In the genomic region with DNA sequence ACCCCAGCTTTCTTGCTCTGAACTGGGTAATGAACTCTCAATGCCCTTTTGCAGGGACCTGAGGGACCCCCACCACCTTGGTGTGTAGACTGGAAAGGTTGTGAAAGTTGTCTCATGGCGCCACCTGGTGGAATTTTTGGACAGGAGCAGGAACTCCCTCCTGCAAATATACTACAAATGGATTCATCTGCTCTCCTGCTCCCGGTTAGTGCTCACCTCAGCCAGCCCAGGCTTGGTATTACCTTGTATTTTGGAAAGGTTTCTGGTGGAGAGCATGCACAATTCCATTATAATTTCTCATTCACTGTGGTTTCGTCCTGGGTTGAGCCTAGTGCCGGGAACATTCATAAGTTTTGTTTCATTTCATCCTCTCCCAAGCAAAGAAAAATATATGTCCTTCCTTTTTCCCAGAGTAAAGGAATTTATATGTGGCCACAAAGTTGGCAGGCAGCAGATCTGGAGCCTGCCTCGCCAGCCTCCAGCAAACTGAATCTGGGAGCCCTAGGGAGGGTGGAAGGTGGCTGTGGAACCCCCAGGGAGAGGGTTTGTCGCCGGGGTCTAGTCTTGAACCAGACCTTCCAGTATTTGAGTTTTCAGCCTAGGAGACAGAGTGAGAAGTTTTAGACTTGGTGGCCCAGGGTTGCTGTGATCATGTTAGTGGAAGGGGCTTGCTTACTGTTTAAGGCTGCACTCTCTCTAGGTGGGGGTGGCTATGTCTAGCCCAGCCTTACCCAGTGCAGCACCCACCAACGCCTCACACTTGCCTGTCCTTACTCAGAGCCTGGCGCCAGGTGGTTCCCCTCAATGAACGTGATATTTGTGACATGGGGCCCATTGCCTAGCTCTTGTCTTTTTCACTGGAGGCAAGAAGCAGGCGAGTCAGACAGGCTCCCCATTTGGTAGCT, we compare ENCODE assay signal across 7 cellular contexts.
DNase-seq lines count a peak whose midpoint lies in the region; ATAC-seq and TF ChIP-seq lines count a peak whose summit lies in the region.

No MANE protein-coding gene starts in this region.

- peak; percentile 68 for TF ChIP-seq CTCF in GM12865 (IDR thresholded peaks at IDR 0.05; ENCODE audit: insufficient read depth, low read depth, low read length, missing control alignments)

- no peak for ATAC-seq in GM18861 (IDR thresholded peaks at IDR 0.05; ENCODE audit: unreplicated experiment)

- no peak overlapping the region for H3K4me3 ChIP-seq in GM12865 (ENCODE audit: low read depth, low read length)

- DNase-seq in GM12865 (ENCODE audit: low read depth) (peak; percentile 74), NCI-H1092 treated with DMSO at 0.1 percent for 48 hours (lab: John Stamatoyannopoulos, UW) (peak; percentile 25), cerebellar cortex (ENCODE audit: low spot score) (peak; percentile 92), kidney tubule cell (ENCODE audit: low spot score) (peak; percentile 69)
- DNase-seq in activated CD4-positive, CD25-positive, alpha-beta regulatory T cell treated with anti-CD3 and anti-CD28 coated beads, Interleukin-2, amount 50 U/mL, for 72 hours = peak; percentile 67
- DNase-seq in stimulated activated CD4-positive, alpha-beta T cell treated with anti-CD3 and anti-CD28 coated beads, Interleukin-2, amount 100 ng/mL, for 24 hours = peak; percentile 69 to 77

Comparison
In these comparisons a context has a peak if more than half of its experiments do, and no peak if none do; other contexts are left out.
1. DNase-seq: peak in every context shown above with its lines; median percentile 92 in cerebellar cortex; 74 in GM12865; 73 in stimulated activated CD4-positive, alpha-beta T cell treated with anti-CD3 and anti-CD28 coated beads, Interleukin-2, amount 100 ng/mL, for 24 hours; 69 in kidney tubule cell; 67 in activated CD4-positive, CD25-positive, alpha-beta regulatory T cell treated with anti-CD3 and anti-CD28 coated beads, Interleukin-2, amount 50 U/mL, for 72 hours; 25 in NCI-H1092 treated with DMSO at 0.1 percent for 48 hours.